In genomic region chr13:99983401-99984133, GRCh38 we compare ENCODE assay signal across 11 cellular contexts. TPM values are rescaled to one million over a fixed set of nuclear protein-coding genes. Genes with fewer than 3 reads are reported as not detected.
DNase-seq lines count a peak whose midpoint lies in the region; ATAC-seq, FAIRE-seq and TF ChIP-seq lines count a peak whose summit lies in the region.
"Had no signal": no experiment of that assay in that cellular context is flagged by ENCODE, and none has a peak within 500 bp of the region (broad histone marks: within the 10 kb centered on the region; RNA-seq: fewer than 3 reads in every experiment).

No MANE protein-coding gene starts in this region.

- CTCF ChIA-PET in SK-N-SH (lab: Yijun Ruan, JAX) (interaction anchor here (0.9 to 3.8 kb wide), 4 partner anchors 10 to 531 kb away, joined by 3 to 24 read pairs (median 8); no protein-coding TSS in a partner anchor), GM12878 (lab: Yijun Ruan, JAX) (no interaction called here)

- H2AFZ ChIP-seq in SK-N-SH (ENCODE audit: low read depth) (no peak overlapping the region), GM12878 (ENCODE audit: control insufficient read depth, low read depth, low read length) (no peak overlapping the region)

- POLR2A ChIA-PET in SK-N-SH (lab: Yijun Ruan, JAX) (no interaction called here), GM12878 (lab: Charles Lee) (no interaction called here)

- DNase-seq in SK-N-SH (peak; percentile 31), LNCaP clone FGC (ENCODE audit: low read depth) (no peak), GM12878 (ENCODE audit: low read depth, low spot score) (no peak), nephron progenitor cell (no peak), foreskin melanocyte (no peak), kidney glomerular epithelial cell (lab: John Stamatoyannopoulos, UW) (no peak), AML-193 (lab: John Stamatoyannopoulos, UW) (no peak)
- DNase-seq: BE2C had no signal

- TF ChIP-seq EP300 in SK-N-SH (IDR thresholded peaks at IDR 0.05; ENCODE audit: borderline replicate concordance in 1 of 2, low read depth in 1 of 2, low read length in 1 of 2), result no peak
- TF ChIP-seq EP300 in GM12878 (IDR thresholded peaks at IDR 0.05; ENCODE audit: borderline replicate concordance in 1 of 2, control insufficient read depth in 1 of 2, low read depth in 2 of 2, low read length in 2 of 2), result no peak

- H3K36me3 ChIP-seq in SK-N-SH (replicated peaks in 1 of 2; ENCODE audit: control insufficient read depth in 1 of 2, insufficient read depth in 2 of 2, low read length in 1 of 2), result no peaks in the 10 kb centered on the region
- no peaks in the 10 kb centered on the region for H3K36me3 ChIP-seq in GM12878 (ENCODE audit: control insufficient read depth in 2 of 2, insufficient read depth in 2 of 2, low read length in 1 of 2)
- H3K36me3 ChIP-seq: BE2C had no signal

- RAD21 ChIA-PET in GM12878 (lab: Charles Lee; ENCODE audit: unreplicated experiment), result no interaction called here

- H3K4me3 ChIP-seq in SK-N-SH (ENCODE audit: low read depth in 2 of 2, low read length in 1 of 2), result no peak overlapping the region
- H3K4me3 ChIP-seq in LNCaP clone FGC (ENCODE audit: low read depth, low read length), result peak overlapping the region; percentile 67
- no peak overlapping the region for H3K4me3 ChIP-seq in GM12878

- H3K4me1 Mint-ChIP-seq in nephron progenitor cell, result peaks cover 58% of the 10 kb centered on the region

- no peak for ATAC-seq in SK-N-SH treated with all-trans-retinoic acid at 6 μM for 48 hours
- ATAC-seq in GM12878, result no peak
- ATAC-seq: activated naive CD4-positive, alpha-beta T cell treated with anti-CD3 and anti-CD28 coated beads, Interleukin-2, amount 50 U/mL, for 72 hours had no signal

- no peaks in the 10 kb centered on the region; a peak in 1 of 4 replicates for H3K4me1 ChIP-seq in SK-N-SH (ENCODE audit: control insufficient read depth in 1 of 2, insufficient read depth in 2 of 2, low read depth in 1 of 2, low read length in 1 of 2)
- H3K4me1 ChIP-seq in GM12878 (ENCODE audit: control insufficient read depth, insufficient read depth, low read length), result no peaks in the 10 kb centered on the region
- H3K4me1 ChIP-seq: BE2C had no signal

- H3K4me3 Mint-ChIP-seq in nephron progenitor cell, result peak overlapping the region; percentile 82

- H3K27me3 ChIP-seq in SK-N-SH (ENCODE audit: insufficient read depth) (peaks cover 83% of the 10 kb centered on the region), GM12878 (replicated peaks in 1 of 2; ENCODE audit: control insufficient read depth in 2 of 2, insufficient read depth in 2 of 2, low read length in 1 of 2) (peaks cover 5 to 36% of the 10 kb centered on the region in 2 experiments)

- TF ChIP-seq RAD21 in SK-N-SH (IDR thresholded peaks at IDR 0.05; ENCODE audit: low read length) (no peak), GM12878 (IDR thresholded peaks at IDR 0.05; ENCODE audit: insufficient read depth, low read depth, low read length) (no peak)

- 11% methylated on average over 35 of the region's 40 CpGs for WGBS in SK-N-SH (ENCODE audit: low lambda C conversion rate)
- WGBS in GM12878 (ENCODE audit: insufficient coverage, insufficient replicate concordance, low lambda C conversion rate, missing lambda C conversion rate), result 39% methylated on average over 40 of the region's 40 CpGs

- peaks cover 4% of the 10 kb centered on the region for H3F3A ChIP-seq in SK-N-SH (replicated peaks; ENCODE audit: insufficient read depth)

- no peak for TF ChIP-seq POLR2A in GM12878 (IDR thresholded peaks at IDR 0.05; ENCODE audit: low read depth, low read length)

- in situ Hi-C loops in GM12878 (cut with MboI), result no loop called here

- no peaks in the 10 kb centered on the region for H3K9me3 Mint-ChIP-seq in nephron progenitor cell
- H3K9me3 Mint-ChIP-seq: activated naive CD4-positive, alpha-beta T cell treated with anti-CD3 and anti-CD28 coated beads, Interleukin-2, amount 50 U/mL, for 72 hours had no signal

- H4K20me1 ChIP-seq in SK-N-SH (ENCODE audit: insufficient read depth), result peaks cover 31% of the 10 kb centered on the region
- no peaks in the 10 kb centered on the region for H4K20me1 ChIP-seq in GM12878 (ENCODE audit: control insufficient read depth, insufficient read depth)

- no peak overlapping the region for H3K27ac Mint-ChIP-seq in nephron progenitor cell

- TF ChIP-seq CTCF in SK-N-SH (IDR thresholded peaks at IDR 0.05) (no peak), LNCaP clone FGC (IDR thresholded peaks at IDR 0.05; ENCODE audit: control insufficient read depth, extremely low read depth, insufficient read depth) (no peak), GM12878 (IDR thresholded peaks at IDR 0.05 in 2 of 3, conservative IDR thresholded peaks at IDR 0.05 in 1 of 3; ENCODE audit: control insufficient read depth in 2 of 3, extremely low read depth in 1 of 3, insufficient read depth in 1 of 3, low read depth in 3 of 3, low read length in 3 of 3) (no peak), nephron progenitor cell (IDR thresholded peaks at IDR 0.05) (no peak)

- H3K36me3 Mint-ChIP-seq in nephron progenitor cell (ENCODE audit: low read depth), result peaks cover 6% of the 10 kb centered on the region

- no TSS peak for BruUV-seq in GM12878 (replicated peaks; lab: Mats Ljungman, UMichigan)

- H3K79me2 ChIP-seq in SK-N-SH (ENCODE audit: insufficient read depth) (no peaks in the 10 kb centered on the region), GM12878 (ENCODE audit: control insufficient read depth, insufficient read depth, low read length) (no peaks in the 10 kb centered on the region)

- SMC1A ChIA-PET in GM12878 (lab: Charles Lee; ENCODE audit: uncharacterized antibody, unreplicated experiment), result no interaction called here

- no peak for FAIRE-seq in GM12878 (lab: Jason Lieb, UNC)

- no peak overlapping the region for H3K4me2 ChIP-seq in SK-N-SH
- no peak overlapping the region for H3K4me2 ChIP-seq in GM12878 (ENCODE audit: control insufficient read depth, insufficient read depth)

- peaks cover 76% of the 10 kb centered on the region for H3K27me3 Mint-ChIP-seq in nephron progenitor cell (ENCODE audit: low read depth, poor library complexity)

- H3K9ac ChIP-seq in SK-N-SH, result no peak overlapping the region
- H3K9ac ChIP-seq in GM12878 (ENCODE audit: control insufficient read depth, insufficient read depth, low read length), result no peak overlapping the region

- intact Hi-C loops in GM12878 (cut with micrococcal nuclease; ENCODE audit: unreplicated experiment), result no loop called here

- H3K27ac ChIP-seq in SK-N-SH (ENCODE audit: low read depth in 2 of 2, low read length in 1 of 2), result no peak overlapping the region
- H3K27ac ChIP-seq in GM12878 (ENCODE audit: control insufficient read depth, insufficient read depth), result no peak overlapping the region

- no peaks in the 10 kb centered on the region for H3K9me3 ChIP-seq in SK-N-SH
- peaks cover 6% of the 10 kb centered on the region for H3K9me3 ChIP-seq in GM12878 (replicated peaks; ENCODE audit: control insufficient read depth, insufficient read depth, low read length)
- H3K9me3 ChIP-seq: BE2C had no signal

- no peaks in the 10 kb centered on the region for H3K9me2 ChIP-seq in SK-N-SH

TF ChIP-seq in GM12878, 131 proteins besides CTCF, POLR2A, EP300 and RAD21:
- 0 out of 2 replicates have a peak, but pooled peaks have one; percentile 12 for TF ChIP-seq EZH2 (IDR thresholded peaks at IDR 0.05; ENCODE audit: borderline replicate concordance, control insufficient read depth, low read depth, low read length)
- no peak for TF ChIP-seq HDAC6 (IDR thresholded peaks at IDR 0.05; ENCODE audit: unreplicated experiment)

RNA-seq across cellular contexts. Expression of gene ZIC2, which starts 2.0 kb away (rescaled TPM):
- polyA plus RNA-seq in SK-N-SH (2012; rRNA removed) (not detected in 2 replicates), GM12878 (2011; rRNA removed) (not detected in 2 replicates), GM12878 (2014; fragmentation: Illumina TruSeq; extraction: Trizol) (not detected in 2 replicates), GM12878 (2014; fragmentation: Nextera tagmentation; extraction: Ambion mirVana) (not detected), GM12878 (2014; rRNA removed) (not detected in 2 replicates), GM12878 (2016; fragmentation: Nextera tagmentation; extraction: Ambion mirVana) (under 1 TPM; 0.05 TPM)
- polyA plus RNA-seq in SK-N-SH (2012; cell fraction: cytosol; rRNA removed), result not detected in 2 replicates
- not detected in 2 replicates for polyA plus RNA-seq in SK-N-SH (2012; cell fraction: nucleus; rRNA removed)
- total RNA-seq in GM12878 (2013; cell fraction: nucleolus; rRNA removed), result not detected in 2 replicates
- total RNA-seq in GM12878 (2014; rRNA removed) (not detected in 2 replicates), GM12878 (2014; rRNA removed; fragmentation: Illumina TruSeq; extraction: Trizol) (not detected in 2 replicates), GM12878 (2021) (not detected in 2 replicates)
- not detected for polyA plus RNA-seq in GM12878 (2011; ENCODE audit: low read depth)
- not detected in 2 replicates for polyA plus RNA-seq in GM12878 (2011; cell fraction: cytosol; rRNA removed)
- polyA plus RNA-seq in GM12878 (2011; cell fraction: nucleus; rRNA removed), result not detected in 2 replicates
- polyA plus RNA-seq in GM12878 (2012), result not detected in 2 replicates
- polyA minus RNA-seq in GM12878 (2011; rRNA and poly(A)+ RNA removed), result not detected in 2 replicates
- polyA minus RNA-seq in GM12878 (2011; cell fraction: cytosol; rRNA and poly(A)+ RNA removed), result not detected in 2 replicates
- not detected in 2 replicates for polyA minus RNA-seq in GM12878 (2011; cell fraction: nucleus; rRNA and poly(A)+ RNA removed)
- total RNA-seq: fibroblast of villous mesenchyme had no signal

RNA-seq across cellular contexts. Expression of gene ZIC5, which starts 12.0 kb away (rescaled TPM):
- not detected in 2 replicates for polyA plus RNA-seq in SK-N-SH (2012; rRNA removed)
- polyA plus RNA-seq in SK-N-SH (2012; cell fraction: cytosol; rRNA removed), result not detected in 2 replicates
- not detected in 2 replicates for polyA plus RNA-seq in SK-N-SH (2012; cell fraction: nucleus; rRNA removed)
- total RNA-seq in GM12878 (2013; cell fraction: nucleolus; rRNA removed), result not detected in 2 replicates
- not detected in 2 replicates for total RNA-seq in GM12878 (2014; rRNA removed)
- total RNA-seq in GM12878 (2014; rRNA removed; fragmentation: Illumina TruSeq; extraction: Trizol), result not detected in 2 replicates
- not detected in 2 replicates for total RNA-seq in GM12878 (2021)
- not detected for polyA plus RNA-seq in GM12878 (2011; ENCODE audit: low read depth)
- polyA plus RNA-seq in GM12878 (2011; rRNA removed), result not detected in 2 replicates
- not detected in 2 replicates for polyA plus RNA-seq in GM12878 (2011; cell fraction: cytosol; rRNA removed)
- not detected in 2 replicates for polyA plus RNA-seq in GM12878 (2011; cell fraction: nucleus; rRNA removed)
- not detected in 2 replicates for polyA plus RNA-seq in GM12878 (2012)
- not detected in 2 replicates for polyA plus RNA-seq in GM12878 (2014; fragmentation: Illumina TruSeq; extraction: Trizol)
- polyA plus RNA-seq in GM12878 (2014; fragmentation: Nextera tagmentation; extraction: Ambion mirVana), result not detected
- polyA plus RNA-seq in GM12878 (2014; rRNA removed), result not detected in 2 replicates
- not detected for polyA plus RNA-seq in GM12878 (2016; fragmentation: Nextera tagmentation; extraction: Ambion mirVana)
- not detected in 2 replicates for polyA minus RNA-seq in GM12878 (2011; rRNA and poly(A)+ RNA removed)
- not detected in 2 replicates for polyA minus RNA-seq in GM12878 (2011; cell fraction: cytosol; rRNA and poly(A)+ RNA removed)
- polyA minus RNA-seq in GM12878 (2011; cell fraction: nucleus; rRNA and poly(A)+ RNA removed), result 0.10 TPM in 1 of 2 replicates, not detected in the other
- total RNA-seq: activated naive CD4-positive, alpha-beta T cell treated with anti-CD3 and anti-CD28 coated beads, Interleukin-2, amount 50 U/mL, for 72 hours; fibroblast of villous mesenchyme had no signal
